In genomic region chr20:60332523-60332922, GRCh38 we compare ENCODE assay signal across 22 cellular contexts.
"Had no signal": no experiment of that assay in that cellular context is flagged by ENCODE, and none has a peak within 500 bp of the region (broad histone marks: within the 10 kb centered on the region; RNA-seq: fewer than 3 reads in every experiment).

No MANE protein-coding gene starts in this region.

- H3K9ac ChIP-seq: parathyroid adenoma had no signal

- H3K4me1 ChIP-seq: heart left ventricle, lower lobe of right lung, psoas muscle, right lobe of liver, spleen, upper lobe of left lung, vagina had no signal

- H3K4me3 Mint-ChIP-seq: naive thymus-derived CD4-positive, alpha-beta T cell; nephron progenitor cell; stimulated activated naive B cell treated with anti-CD40 and anti-IgM and Interleukin-4, amounts not matched to agents 10 μg/mL and 1 μg/mL and 100 μg/mL, for 72 hours; stimulated activated naive CD8-positive, alpha-beta T cell treated with anti-CD3 and anti-CD28 coated beads, Interleukin-15, amount 100 ng/mL, for 72 hours had no signal

- H3K4me1 Mint-ChIP-seq: naive thymus-derived CD4-positive, alpha-beta T cell; nephron progenitor cell; stimulated activated naive B cell treated with anti-CD40 and anti-IgM and Interleukin-4, amounts not matched to agents 10 μg/mL and 1 μg/mL and 100 μg/mL, for 72 hours; stimulated activated naive CD8-positive, alpha-beta T cell treated with anti-CD3 and anti-CD28 coated beads, Interleukin-15, amount 100 ng/mL, for 72 hours had no signal

- DNase-seq: effector CD8-positive, alpha-beta T cell; heart left ventricle; left ventricle myocardium inferior; lower lobe of right lung; mesenchymal stem cell; naive thymus-derived CD4-positive, alpha-beta T cell; nephron progenitor cell; psoas muscle; retina; right lobe of liver; spleen; stimulated activated CD4-positive, alpha-beta T cell treated with anti-CD3 and anti-CD28 coated beads, Interleukin-15, amount 100 ng/mL, for 24 hours; stimulated activated CD4-positive, alpha-beta T cell treated with anti-CD3 and anti-CD28 coated beads, Interleukin-2, amount 100 ng/mL, for 24 hours; stimulated activated CD4-positive, alpha-beta T cell treated with anti-CD3 and anti-CD28 coated beads, Interleukin-4, amount 100 ng/mL, for 4 hours; stimulated activated naive B cell treated with anti-CD40 and anti-IgM and Interleukin-4, amounts not matched to agents 10 μg/mL and 1 μg/mL and 100 μg/mL, for 72 hours; stimulated activated naive CD8-positive, alpha-beta T cell treated with anti-CD3 and anti-CD28 coated beads, Interleukin-15, amount 100 ng/mL, for 72 hours; upper lobe of left lung had no signal

- H3K36me3 Mint-ChIP-seq: naive thymus-derived CD4-positive, alpha-beta T cell; stimulated activated naive B cell treated with anti-CD40 and anti-IgM and Interleukin-4, amounts not matched to agents 10 μg/mL and 1 μg/mL and 100 μg/mL, for 72 hours had no signal

- H3K27ac Mint-ChIP-seq: naive thymus-derived CD4-positive, alpha-beta T cell; nephron progenitor cell; stimulated activated naive B cell treated with anti-CD40 and anti-IgM and Interleukin-4, amounts not matched to agents 10 μg/mL and 1 μg/mL and 100 μg/mL, for 72 hours had no signal

- H3K4me3 ChIP-seq: coronary artery, heart left ventricle, left ventricle myocardium inferior, lower lobe of right lung, psoas muscle, right lobe of liver, spleen, thoracic aorta, upper lobe of left lung, vagina had no signal

- H2AFZ ChIP-seq: parathyroid adenoma had no signal

- H3K9me3 Mint-ChIP-seq: naive thymus-derived CD4-positive, alpha-beta T cell; stimulated activated naive B cell treated with anti-CD40 and anti-IgM and Interleukin-4, amounts not matched to agents 10 μg/mL and 1 μg/mL and 100 μg/mL, for 72 hours; stimulated activated naive CD8-positive, alpha-beta T cell treated with anti-CD3 and anti-CD28 coated beads, Interleukin-15, amount 100 ng/mL, for 72 hours had no signal

- H3K27me3 Mint-ChIP-seq: stimulated activated naive B cell treated with anti-CD40 and anti-IgM and Interleukin-4, amounts not matched to agents 10 μg/mL and 1 μg/mL and 100 μg/mL, for 72 hours; stimulated activated naive CD8-positive, alpha-beta T cell treated with anti-CD3 and anti-CD28 coated beads, Interleukin-15, amount 100 ng/mL, for 72 hours had no signal

- H3K36me3 ChIP-seq: heart left ventricle, left ventricle myocardium inferior, lower lobe of right lung, right lobe of liver, spleen, thoracic aorta, upper lobe of left lung, vagina had no signal

- H3K9me3 ChIP-seq: heart left ventricle, left ventricle myocardium inferior, lower lobe of right lung, psoas muscle, right lobe of liver, spleen, thoracic aorta, upper lobe of left lung, vagina had no signal

- ATAC-seq: esophagus mucosa; naive thymus-derived CD4-positive, alpha-beta T cell; psoas muscle; right lobe of liver; stimulated activated naive B cell treated with anti-CD40 and anti-IgM and Interleukin-4, amounts not matched to agents 10 μg/mL and 1 μg/mL and 100 μg/mL, for 72 hours; stimulated activated naive CD8-positive, alpha-beta T cell treated with anti-CD3 and anti-CD28 coated beads, Interleukin-15, amount 100 ng/mL, for 72 hours had no signal

- H3K27me3 ChIP-seq: right lobe of liver, spleen, upper lobe of left lung, vagina had no signal

- H3K27ac ChIP-seq: coronary artery, heart left ventricle, left ventricle myocardium inferior, lower lobe of right lung, parathyroid adenoma, psoas muscle, right lobe of liver, spleen, thoracic aorta, upper lobe of left lung, vagina had no signal

- H3K79me2 ChIP-seq: parathyroid adenoma had no signal
